7 cellular contexts compared by ENCODE assay signal in genomic region chr5:119417891-119418781, GRCh38. TPM values are rescaled to one million over a fixed set of nuclear protein-coding genes. Genes with fewer than 3 reads are reported as not detected.
DNase-seq lines count a peak whose midpoint lies in the region; ATAC-seq and TF ChIP-seq lines count a peak whose summit lies in the region.

No MANE protein-coding gene starts in this region.

- H3K4me3 Mint-ChIP-seq in stimulated activated memory B cell treated with anti-CD40 and anti-IgM and Interleukin-4, amounts not matched to agents 10 μg/mL and 1 μg/mL and 100 μg/mL, for 72 hours = no peak overlapping the region

- DNase-seq in NCI-H82 (lab: John Stamatoyannopoulos, UW) (peak; percentile 72), epithelial cell of esophagus (ENCODE audit: low read depth) (peak; percentile 48), H7 (no peak), head of caudate nucleus (no peak), nucleus accumbens (lab: John Stamatoyannopoulos, UW) (no peak)

- TF ChIP-seq CTCF in epithelial cell of esophagus (IDR thresholded peaks at IDR 0.05; ENCODE audit: insufficient read depth, low read depth, low read length, missing control alignments) = no peak

- no peak overlapping the region for H3K4me3 ChIP-seq in epithelial cell of esophagus (ENCODE audit: low read length)
- no peak overlapping the region for H3K4me3 ChIP-seq in H7 (ENCODE audit: insufficient read depth, low read depth, low read length)

- H3K27ac Mint-ChIP-seq in stimulated activated memory B cell treated with anti-CD40 and anti-IgM and Interleukin-4, amounts not matched to agents 10 μg/mL and 1 μg/mL and 100 μg/mL, for 72 hours = peak overlapping the region; percentile 88

- peaks cover 5% of the 10 kb centered on the region for H3K9me3 Mint-ChIP-seq in stimulated activated memory B cell treated with anti-CD40 and anti-IgM and Interleukin-4, amounts not matched to agents 10 μg/mL and 1 μg/mL and 100 μg/mL, for 72 hours

- intact Hi-C loops in head of caudate nucleus (cut with DNase I) = loop anchor here (10.0 kb wide), 1 partner anchor 143 kb away; no protein-coding TSS in a partner anchor

- peaks cover 67% of the 10 kb centered on the region for H3K4me1 Mint-ChIP-seq in stimulated activated memory B cell treated with anti-CD40 and anti-IgM and Interleukin-4, amounts not matched to agents 10 μg/mL and 1 μg/mL and 100 μg/mL, for 72 hours

- H3K36me3 ChIP-seq in H7 (replicated peaks; ENCODE audit: control insufficient read depth, insufficient read depth, low read length) = no peaks in the 10 kb centered on the region

- no peaks in the 10 kb centered on the region for H3K36me3 Mint-ChIP-seq in stimulated activated memory B cell treated with anti-CD40 and anti-IgM and Interleukin-4, amounts not matched to agents 10 μg/mL and 1 μg/mL and 100 μg/mL, for 72 hours

- ATAC-seq in GM21619 (IDR thresholded peaks at IDR 0.05; ENCODE audit: unreplicated experiment) = peak; percentile 12
- peak; percentile 31 for ATAC-seq in stimulated activated memory B cell treated with anti-CD40 and anti-IgM and Interleukin-4, amounts not matched to agents 10 μg/mL and 1 μg/mL and 100 μg/mL, for 72 hours

- no peaks in the 10 kb centered on the region for H3K27me3 Mint-ChIP-seq in stimulated activated memory B cell treated with anti-CD40 and anti-IgM and Interleukin-4, amounts not matched to agents 10 μg/mL and 1 μg/mL and 100 μg/mL, for 72 hours

- no peaks in the 10 kb centered on the region for H3K27me3 ChIP-seq in H7 (ENCODE audit: control insufficient read depth, insufficient read depth, low read length)

RNA-seq across cellular contexts. Expression of gene HSD17B4, which starts 34.2 kb away (rescaled TPM):
- total RNA-seq in H7 (2014; rRNA removed; shearing (Covaris generic)) = 339 and 409 TPM in 2 replicates

Comparison
In these comparisons a context has a peak if more than half of its experiments do, and no peak if none do; other contexts are left out.
1. DNase-seq: peak in NCI-H82 (single experiment) and epithelial cell of esophagus (single experiment); none in H7 (single experiment), head of caudate nucleus (0 of 42) and nucleus accumbens (0 of 56).